ENCODE assay signal across 8 cellular contexts in genomic region chr15:65791335-65792129, GRCh38. TPM values are rescaled to one million over a fixed set of nuclear protein-coding genes. Genes with fewer than 3 reads are reported as not detected.
A peak's percentile ranks its signal among the peaks of the same experiment; 100 is the strongest.
DNase-seq lines count a peak whose midpoint lies in the region; ATAC-seq, FAIRE-seq and TF ChIP-seq lines count a peak whose summit lies in the region.

No MANE protein-coding gene starts in this region.

- DNase-seq in A549 (ENCODE audit: low read depth in 1 of 2, low spot score in 1 of 2): peak; percentile 54 to 60
- peak; percentile 40 for DNase-seq in NCI-H1092 treated with DMSO at 0.1 percent for 48 hours (lab: John Stamatoyannopoulos, UW)
- peak; percentile 51 to 60 for DNase-seq in activated CD4-positive, alpha-beta T cell treated with anti-CD3 and anti-CD28 coated beads for 4 hours
- DNase-seq in lower lobe of right lung: peak; percentile 75
- peak; percentile 22 to 30 for DNase-seq in stimulated activated CD8-positive, alpha-beta memory T cell treated with anti-CD3 and anti-CD28 coated beads, Interleukin-15, amount 100 ng/mL, for 4 hours (ENCODE audit: low read depth in 2 of 2)
- no peak for DNase-seq in AML-193 (lab: John Stamatoyannopoulos, UW)

- peak; percentile 73 to 74 for ATAC-seq in A549
- peak; percentile 0 for ATAC-seq in GM19023 (IDR thresholded peaks at IDR 0.05; ENCODE audit: unreplicated experiment)
- peak; percentile 40 to 69 for ATAC-seq in lower lobe of right lung

- WGBS in A549 (ENCODE audit: missing lambda C conversion rate): under 1% methylated on average over 33 of the region's 69 CpGs

- H3K4me3 ChIP-seq in A549 (peak overlapping the region; percentile 72), duodenal mucosa (ENCODE audit: low read depth in 1 of 2, low read length in 2 of 2) (peak overlapping the region; percentile 83 to 95), lower lobe of right lung (peak overlapping the region; percentile 80)

- H3K27ac ChIP-seq in A549 (peak overlapping the region; percentile 77 to 89), duodenal mucosa (ENCODE audit: low read depth, low read length) (peak overlapping the region; percentile 88), lower lobe of right lung (peak overlapping the region; percentile 98)

- H3K27me3 ChIP-seq in duodenal mucosa (ENCODE audit: control insufficient read depth in 1 of 2, insufficient read depth in 2 of 2, low read length in 2 of 2): no peaks in the 10 kb centered on the region
- H3K27me3 ChIP-seq in lower lobe of right lung (ENCODE audit: low read depth): no peaks in the 10 kb centered on the region

- intact Hi-C loops in lower lobe of right lung (cut with DNase I): no loop called here

- TF ChIP-seq EP300 in A549 (IDR thresholded peaks at IDR 0.05): no peak

- peak overlapping the region; percentile 83 for H3K4me2 ChIP-seq in A549

- no peak for TF ChIP-seq RAD21 in A549 (conservative IDR thresholded peaks at IDR 0.05 in 1 of 2, IDR thresholded peaks at IDR 0.05 in 1 of 2)

- peak overlapping the region; percentile 79 to 80 for H3K9ac ChIP-seq in duodenal mucosa (ENCODE audit: low read depth in 1 of 2, low read length in 2 of 2)

- no peak for TF ChIP-seq CTCF in A549 (IDR thresholded peaks at IDR 0.05)
- TF ChIP-seq CTCF in lower lobe of right lung (IDR thresholded peaks at IDR 0.05): no peak

- H3K36me3 ChIP-seq in duodenal mucosa (ENCODE audit: control insufficient read depth in 1 of 2, insufficient read depth in 2 of 2, low read length in 2 of 2): no peaks in the 10 kb centered on the region
- H3K36me3 ChIP-seq in lower lobe of right lung: no peaks in the 10 kb centered on the region

- POLR2A ChIA-PET in A549 (lab: Yijun Ruan, JAX): interaction anchor here (0.6 to 4.1 kb wide), 7 partner anchors 13 to 181 kb away, joined by 3 to 30 read pairs (median 8); partner anchors contain the start of genes INTS14 and RAB11A

- CTCF ChIA-PET in A549 (lab: Yijun Ruan, JAX): interaction anchor here (0.8 to 2.3 kb wide), 8 partner anchors 8 to 181 kb away, joined by 3 to 11 read pairs (median 4); partner anchors contain the start of gene INTS14

- TF ChIP-seq POLR2A in A549 (IDR thresholded peaks at IDR 0.05; ENCODE audit: low read length): no peak

- no peaks in the 10 kb centered on the region for H3K9me3 ChIP-seq in A549
- H3K9me3 ChIP-seq in duodenal mucosa (ENCODE audit: control insufficient read depth in 1 of 2, low read length in 2 of 2): no peaks in the 10 kb centered on the region
- no peaks in the 10 kb centered on the region for H3K9me3 ChIP-seq in lower lobe of right lung

- peaks cover 34% of the 10 kb centered on the region for H3K4me1 ChIP-seq in A549
- peaks cover 12 to 34% of the 10 kb centered on the region in 2 donors for H3K4me1 ChIP-seq in duodenal mucosa (ENCODE audit: control insufficient read depth in 1 of 2, insufficient read depth in 2 of 2, low read length in 2 of 2)
- peaks cover 53% of the 10 kb centered on the region for H3K4me1 ChIP-seq in lower lobe of right lung

- FAIRE-seq in A549 (lab: Jason Lieb, UNC): no peak

TF ChIP-seq in A549, 52 proteins besides CTCF, POLR2A, EP300 and RAD21:
- TF ChIP-seq GATA3 (IDR thresholded peaks at IDR 0.05; ENCODE audit: borderline replicate concordance): 0 out of 2 replicates have a peak, but pooled peaks have one; percentile 17
- TF ChIP-seq CEBPB (IDR thresholded peaks at IDR 0.05): peak; percentile 20 to 55; a peak in 2 of 4 replicates
- TF ChIP-seq REST (IDR thresholded peaks at IDR 0.05): no peak

RNA-seq across cellular contexts. Expression of gene DENND4A, which starts 0.6 kb away (rescaled TPM):
- 16.8 and 18.7 TPM in 2 replicates for polyA plus RNA-seq in A549 (2011; rRNA removed)
- polyA plus RNA-seq in A549 (2012; cell fraction: cytosol; rRNA removed): 1.7 and 2.2 TPM in 2 replicates
- 1.7 and 2.3 TPM in 2 replicates for polyA plus RNA-seq in A549 (2012; cell fraction: nucleus; rRNA removed)
- 5.6 to 6.0 TPM (median 6.0 TPM) in 3 replicates for polyA plus RNA-seq in A549 (2017; fragmentation: RNase III; extraction: RNeasy Plus Mini Kit Qiagen cat#74134 plus additional on column Dnase treatment)
- 26.0 and 29.0 TPM in 2 replicates for polyA minus RNA-seq in A549 (2011; rRNA and poly(A)+ RNA removed)
- 34.6 TPM for total RNA-seq in lower lobe of right lung

Comparison
In these comparisons a context has a peak if more than half of its experiments do, and no peak if none do; other contexts are left out.
1. ATAC-seq: peak in every context shown above with its lines; median percentile 74 in A549; 54 in lower lobe of right lung; 0 in GM19023.
2. DNase-seq: peak in A549 (2 of 2), NCI-H1092 treated with DMSO at 0.1 percent for 48 hours (single experiment), activated CD4-positive, alpha-beta T cell treated with anti-CD3 and anti-CD28 coated beads for 4 hours (2 of 2), lower lobe of right lung (single experiment) and stimulated activated CD8-positive, alpha-beta memory T cell treated with anti-CD3 and anti-CD28 coated beads, Interleukin-15, amount 100 ng/mL, for 4 hours (2 of 2); none in AML-193 (0 of 2).
3. Peak in every context shown above with its lines, with median percentiles within 50 percentile points of each other: H3K27ac ChIP-seq and H3K4me3 ChIP-seq.